9 cellular contexts compared by ENCODE assay signal in genomic region chr11:62575837-62576236, GRCh38. TPM values are rescaled to one million over a fixed set of nuclear protein-coding genes. Genes with fewer than 3 reads are reported as not detected.
DNase-seq lines count a peak whose midpoint lies in the region; ATAC-seq and TF ChIP-seq lines count a peak whose summit lies in the region.
"Had no signal": no experiment of that assay in that cellular context is flagged by ENCODE, and none has a peak within 500 bp of the region (broad histone marks: within the 10 kb centered on the region; RNA-seq: fewer than 3 reads in every experiment).

No MANE protein-coding gene starts in this region.

- H3K4me1 ChIP-seq in HCT116 (ENCODE audit: control insufficient read depth in 1 of 2, insufficient read depth in 2 of 2, low read length in 2 of 2), result peaks cover 8 to 26% of the 10 kb centered on the region in 2 experiments
- peaks cover 2% of the 10 kb centered on the region for H3K4me1 ChIP-seq in right cardiac atrium (ENCODE audit: control insufficient read depth, insufficient read depth, low read length)

- H3K27ac Mint-ChIP-seq in activated CD8-positive, alpha-beta T cell treated with anti-CD3 and anti-CD28 coated beads, Interleukin-2, amount 10 ng/mL, durations not matched to agents 7 days and 5 days, result no peak overlapping the region
- peak overlapping the region; percentile 99 for H3K27ac Mint-ChIP-seq in stimulated activated effector memory CD8-positive, alpha-beta T cell treated with anti-CD3 and anti-CD28 coated beads, Interleukin-12 subunit alpha, Interleukin-12 subunit beta, amount 100 ng/mL, for 72 hours
- H3K27ac Mint-ChIP-seq: memory B cell had no signal

- no peaks in the 10 kb centered on the region for H3K9me2 ChIP-seq in HCT116 (ENCODE audit: insufficient read depth)

- no TSS peak for BruUV-seq in HCT116 (replicated peaks; lab: Mats Ljungman, UMichigan)

- ATAC-seq in HCT116, result no peak
- no peak for ATAC-seq in activated CD8-positive, alpha-beta T cell treated with anti-CD3 and anti-CD28 coated beads, Interleukin-2, amount 10 ng/mL, durations not matched to agents 7 days and 5 days
- no peak for ATAC-seq in right cardiac atrium
- no peak for ATAC-seq in stimulated activated effector memory CD8-positive, alpha-beta T cell treated with anti-CD3 and anti-CD28 coated beads, Interleukin-12 subunit alpha, Interleukin-12 subunit beta, amount 100 ng/mL, for 72 hours
- ATAC-seq in HG03520 (IDR thresholded peaks at IDR 0.05; ENCODE audit: unreplicated experiment), result no peak

- no peaks in the 10 kb centered on the region; the same call in 1 of the 2 replicates for H4K20me1 ChIP-seq in HCT116 (ENCODE audit: insufficient read depth)

- H3K36me3 ChIP-seq in HCT116 (ENCODE audit: control insufficient read depth in 1 of 2, insufficient read depth in 2 of 2, low read length in 2 of 2), result peaks cover 29 to 45% of the 10 kb centered on the region in 2 experiments

- no peaks in the 10 kb centered on the region for H3K27me3 ChIP-seq in HCT116 (ENCODE audit: insufficient read depth, low read length)
- no peaks in the 10 kb centered on the region for H3K27me3 ChIP-seq in right cardiac atrium (ENCODE audit: control insufficient read depth, insufficient read depth)

- H3K4me2 ChIP-seq in HCT116 (ENCODE audit: low read length), result no peak overlapping the region

- no peak for TF ChIP-seq RAD21 in HCT116 (IDR thresholded peaks at IDR 0.05; ENCODE audit: low read depth)

- WGBS in right cardiac atrium, result 68% methylated on average over 14 of the region's 14 CpGs

- no peak for DNase-seq in HCT116 (ENCODE audit: low read depth, low spot score)
- DNase-seq in activated CD8-positive, alpha-beta T cell treated with anti-CD3 and anti-CD28 coated beads, Interleukin-2, amount 10 ng/mL, durations not matched to agents 7 days and 5 days, result no peak
- peak in 1 of 3 donors; percentile 49 for DNase-seq in right cardiac atrium
- no peak for DNase-seq in stimulated activated effector memory CD8-positive, alpha-beta T cell treated with anti-CD3 and anti-CD28 coated beads, Interleukin-12 subunit alpha, Interleukin-12 subunit beta, amount 100 ng/mL, for 72 hours (ENCODE audit: low spot score in 2 of 2)
- DNase-seq in dedifferentiated amniotic fluid mesenchymal stem cell (ENCODE audit: extremely low spot score), result no peak
- DNase-seq in kidney glomerular epithelial cell (lab: John Stamatoyannopoulos, UW), result no peak
- DNase-seq: NCI-H1092 had no signal

- H3K9ac ChIP-seq in HCT116 (ENCODE audit: low read length), result no peak overlapping the region

- no peak for TF ChIP-seq POLR2A in HCT116 (IDR thresholded peaks at IDR 0.05; ENCODE audit: borderline replicate concordance, extremely low read depth, insufficient read depth, insufficient read length)

- peaks cover 29% of the 10 kb centered on the region for H3K79me2 ChIP-seq in HCT116 (ENCODE audit: insufficient read depth, low read length)

- RAD21 ChIA-PET in HCT116 (lab: Charles Lee; ENCODE audit: low non-redundant PET in 1 of 2, low total read pairs in 2 of 2, uncharacterized antibody in 2 of 2, unreplicated experiment in 2 of 2), result no interaction called here

- no peak for TF ChIP-seq CTCF in HCT116 (IDR thresholded peaks at IDR 0.05 in 2 of 3, conservative IDR thresholded peaks at IDR 0.05 in 1 of 3; ENCODE audit: borderline replicate concordance in 1 of 3, insufficient read depth in 1 of 3, low read depth in 2 of 3, low read length in 2 of 3)

- H3K9me3 ChIP-seq in HCT116 (ENCODE audit: control insufficient read depth in 1 of 2, insufficient read depth in 1 of 2, low read depth in 1 of 2, low read length in 2 of 2), result no peaks in the 10 kb centered on the region
- H3K9me3 ChIP-seq in right cardiac atrium (ENCODE audit: control insufficient read depth, low read length), result no peaks in the 10 kb centered on the region

- H3K4me3 Mint-ChIP-seq in activated CD8-positive, alpha-beta T cell treated with anti-CD3 and anti-CD28 coated beads, Interleukin-2, amount 10 ng/mL, durations not matched to agents 7 days and 5 days, result peak overlapping the region; percentile 99
- peak overlapping the region; percentile 99 for H3K4me3 Mint-ChIP-seq in stimulated activated effector memory CD8-positive, alpha-beta T cell treated with anti-CD3 and anti-CD28 coated beads, Interleukin-12 subunit alpha, Interleukin-12 subunit beta, amount 100 ng/mL, for 72 hours

- H2AFZ ChIP-seq in HCT116 (ENCODE audit: low read depth, low read length, poor library complexity, severe bottlenecking), result no peak overlapping the region

- no peaks in the 10 kb centered on the region for H3K27me3 Mint-ChIP-seq in activated CD8-positive, alpha-beta T cell treated with anti-CD3 and anti-CD28 coated beads, Interleukin-2, amount 10 ng/mL, durations not matched to agents 7 days and 5 days (ENCODE audit: low read depth)
- H3K27me3 Mint-ChIP-seq: memory B cell had no signal

- POLR2A ChIA-PET in HCT116 (lab: Charles Lee), result no interaction called here
- POLR2A ChIA-PET in activated CD8-positive, alpha-beta T cell treated with anti-CD3 and anti-CD28 coated beads, Interleukin-2, amount 10 ng/mL, durations not matched to agents 7 days and 5 days (lab: Charles Lee), result interaction anchor here (0.6 to 3.9 kb wide), 2 partner anchors 16 to 279 kb away, joined by 3 to 58 read pairs; partner anchors contain the start of gene TUT1

- peaks cover 40% of the 10 kb centered on the region for H3K4me1 Mint-ChIP-seq in activated CD8-positive, alpha-beta T cell treated with anti-CD3 and anti-CD28 coated beads, Interleukin-2, amount 10 ng/mL, durations not matched to agents 7 days and 5 days (ENCODE audit: low read depth)
- H3K4me1 Mint-ChIP-seq in stimulated activated effector memory CD8-positive, alpha-beta T cell treated with anti-CD3 and anti-CD28 coated beads, Interleukin-12 subunit alpha, Interleukin-12 subunit beta, amount 100 ng/mL, for 72 hours, result peaks cover 51% of the 10 kb centered on the region

- H3K36me3 Mint-ChIP-seq in activated CD8-positive, alpha-beta T cell treated with anti-CD3 and anti-CD28 coated beads, Interleukin-2, amount 10 ng/mL, durations not matched to agents 7 days and 5 days (ENCODE audit: low read depth), result peaks cover 60% of the 10 kb centered on the region
- H3K36me3 Mint-ChIP-seq in stimulated activated effector memory CD8-positive, alpha-beta T cell treated with anti-CD3 and anti-CD28 coated beads, Interleukin-12 subunit alpha, Interleukin-12 subunit beta, amount 100 ng/mL, for 72 hours, result peaks cover 88% of the 10 kb centered on the region

- no peaks in the 10 kb centered on the region for H3K9me3 Mint-ChIP-seq in activated CD8-positive, alpha-beta T cell treated with anti-CD3 and anti-CD28 coated beads, Interleukin-2, amount 10 ng/mL, durations not matched to agents 7 days and 5 days (ENCODE audit: insufficient read depth)
- no peaks in the 10 kb centered on the region for H3K9me3 Mint-ChIP-seq in stimulated activated effector memory CD8-positive, alpha-beta T cell treated with anti-CD3 and anti-CD28 coated beads, Interleukin-12 subunit alpha, Interleukin-12 subunit beta, amount 100 ng/mL, for 72 hours
- H3K9me3 Mint-ChIP-seq: memory B cell had no signal

- H3K4me3 ChIP-seq in HCT116 (replicated peaks in 1 of 2; ENCODE audit: low read depth in 1 of 2, low read length in 2 of 2) (no peak overlapping the region), right cardiac atrium (ENCODE audit: low read length) (no peak overlapping the region)

- intact Hi-C loops in HCT116 (cut with micrococcal nuclease) (no loop called here), right cardiac atrium (cut with DNase I) (no loop called here)

- H3K27ac ChIP-seq in HCT116 (ENCODE audit: low read depth, low read length), result peak overlapping the region; percentile 18; the same call in 1 of the 2 replicates
- H3K27ac ChIP-seq in right cardiac atrium (ENCODE audit: low read length), result peak overlapping the region; percentile 80

- CTCF ChIA-PET in HCT116 (lab: Charles Lee), result interaction anchor here (1.6 kb wide), 1 partner anchor 16 kb away, joined by 3 read pairs; no protein-coding TSS in a partner anchor
- CTCF ChIA-PET in activated CD8-positive, alpha-beta T cell treated with anti-CD3 and anti-CD28 coated beads, Interleukin-2, amount 10 ng/mL, durations not matched to agents 7 days and 5 days (lab: Charles Lee), result interaction anchor here (1.5 to 2.9 kb wide), 2 partner anchors 10 to 151 kb away, joined by 3 to 26 read pairs; no protein-coding TSS in a partner anchor

TF ChIP-seq in HCT116, 20 proteins besides CTCF, POLR2A, EP300 and RAD21 (continues in another document):
- no peak for TF ChIP-seq ZNF274 (IDR thresholded peaks at IDR 0.05; ENCODE audit: low read depth, low read length)
- no peak for TF ChIP-seq ATF3 (IDR thresholded peaks at IDR 0.05)

RNA-seq across cellular contexts. Expression of gene EEF1G, which starts 2.1 kb away (rescaled TPM):
- total RNA-seq in HCT116 (2021; ENCODE audit: unreplicated experiment) (1,901 TPM), right cardiac atrium (1,000 to 10,000 TPM in 1 of 4 donors, 100 to 1,000 TPM in 3; 807 to 1,060 (median 897) TPM)
- 2,991 and 3,021 TPM in 2 replicates for polyA plus RNA-seq in HCT116 (2012)
- total RNA-seq in activated CD8-positive, alpha-beta T cell treated with anti-CD3 and anti-CD28 coated beads, Interleukin-2, amount 10 ng/mL, durations not matched to agents 7 days and 5 days, result 1,000 to 10,000 TPM; 1,058 to 1,098 TPM
- 770 TPM for polyA plus RNA-seq in right cardiac atrium

RNA-seq across cellular contexts. Expression of gene TUT1, which starts 15.5 kb away (rescaled TPM):
- 49.0 TPM for total RNA-seq in HCT116 (2021; ENCODE audit: unreplicated experiment)
- polyA plus RNA-seq in HCT116 (2012), result 23.7 and 25.5 TPM in 2 replicates
- total RNA-seq in activated CD8-positive, alpha-beta T cell treated with anti-CD3 and anti-CD28 coated beads, Interleukin-2, amount 10 ng/mL, durations not matched to agents 7 days and 5 days, result 10 to 100 TPM; 22.2 to 25.0 TPM
- 10 to 100 TPM in 3 of 4 donors, 1 to 10 TPM in 1; 8.0 to 15.3 (median 11.5) TPM for total RNA-seq in right cardiac atrium
- 10.7 TPM for polyA plus RNA-seq in right cardiac atrium

RNA-seq across cellular contexts. Expression of gene MTA2, which starts 25.8 kb away (rescaled TPM):
- total RNA-seq in HCT116 (2021; ENCODE audit: unreplicated experiment) (98.9 TPM), right cardiac atrium (10 to 100 TPM; 34.8 to 47.6 (median 38.3) TPM)
- polyA plus RNA-seq in HCT116 (2012), result 61.2 and 68.3 TPM in 2 replicates
- total RNA-seq in activated CD8-positive, alpha-beta T cell treated with anti-CD3 and anti-CD28 coated beads, Interleukin-2, amount 10 ng/mL, durations not matched to agents 7 days and 5 days, result 100 to 1,000 TPM; 249 to 273 TPM
- polyA plus RNA-seq in right cardiac atrium, result 24.1 TPM

RNA-seq across cellular contexts. Expression of gene AHNAK, which starts 29.2 kb away (rescaled TPM):
- total RNA-seq in HCT116 (2021; ENCODE audit: unreplicated experiment), result 239 TPM
- 99.3 and 137 TPM in 2 replicates for polyA plus RNA-seq in HCT116 (2012)
- total RNA-seq in activated CD8-positive, alpha-beta T cell treated with anti-CD3 and anti-CD28 coated beads, Interleukin-2, amount 10 ng/mL, durations not matched to agents 7 days and 5 days, result 100 to 1,000 TPM; 123 to 129 TPM
- total RNA-seq in right cardiac atrium, result 100 to 1,000 TPM; 289 to 371 (median 320) TPM
- polyA plus RNA-seq in right cardiac atrium, result 78.1 TPM

RNA-seq across cellular contexts. Expression of gene EML3, which starts 36.7 kb away (rescaled TPM):
- total RNA-seq in HCT116 (2021; ENCODE audit: unreplicated experiment) (124 TPM), right cardiac atrium (10 to 100 TPM; 23.5 to 33.3 (median 26.7) TPM)
- polyA plus RNA-seq in HCT116 (2012), result 65.7 and 71.8 TPM in 2 replicates
- 100 to 1,000 TPM; 120 to 144 TPM for total RNA-seq in activated CD8-positive, alpha-beta T cell treated with anti-CD3 and anti-CD28 coated beads, Interleukin-2, amount 10 ng/mL, durations not matched to agents 7 days and 5 days
- polyA plus RNA-seq in right cardiac atrium, result 23.9 TPM
